ENCODE assay signal across 9 cellular contexts in the genomic region with DNA sequence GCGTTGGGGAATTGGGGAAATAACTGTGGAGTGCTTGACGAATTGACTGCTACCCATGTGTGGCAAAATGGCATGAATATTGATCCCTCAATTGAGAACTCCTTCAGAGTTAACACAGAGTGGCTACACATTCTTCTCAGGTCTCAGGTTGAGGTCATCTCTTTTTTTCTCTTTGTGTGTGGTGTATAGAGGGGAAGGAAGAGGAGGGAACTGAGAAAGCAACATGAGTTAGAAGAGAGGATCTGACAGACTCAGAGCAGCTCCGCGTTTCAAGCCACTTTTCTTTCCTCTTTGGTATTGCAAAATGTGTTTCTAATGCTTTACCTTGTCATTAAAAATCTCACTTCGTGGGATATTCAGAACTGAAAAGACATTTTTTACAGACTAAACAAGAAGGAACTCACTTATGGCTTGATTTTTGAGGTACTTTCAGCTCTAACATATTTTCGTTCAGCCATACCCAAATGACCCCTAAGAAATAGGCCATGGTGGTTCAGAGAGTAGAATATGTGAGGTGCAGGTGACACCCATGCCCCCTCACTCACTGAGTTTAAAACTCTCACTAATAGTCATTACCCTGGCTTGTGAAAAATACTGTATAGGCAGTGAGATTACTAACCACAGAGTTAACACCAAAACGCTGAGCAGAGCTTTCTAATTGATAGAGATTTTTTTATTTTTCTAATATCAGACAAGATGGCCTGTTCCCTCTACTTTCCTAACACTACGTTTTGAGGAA. TPM values are rescaled to one million over a fixed set of nuclear protein-coding genes. Genes with fewer than 3 reads are reported as not detected.
DNase-seq lines count a peak whose midpoint lies in the region; ATAC-seq, FAIRE-seq and TF ChIP-seq lines count a peak whose summit lies in the region.
"Had no signal": no experiment of that assay in that cellular context is flagged by ENCODE, and none has a peak within 500 bp of the region (broad histone marks: within the 10 kb centered on the region; RNA-seq: fewer than 3 reads in every experiment).

No MANE protein-coding gene starts in this region.

- H3K79me2 ChIP-seq in keratinocyte (ENCODE audit: control insufficient read depth, insufficient read depth, low read length): no peaks in the 10 kb centered on the region

- H3K9me3 ChIP-seq in keratinocyte (ENCODE audit: control insufficient read depth, low read depth, low read length): no peaks in the 10 kb centered on the region
- H3K9me3 ChIP-seq: adrenal gland had no signal

- dilution Hi-C loops in keratinocyte (cut with MboI; ENCODE audit: extremely low pct_ligation_motif_present, low sequenced_read_pairs): no loop called here

- H3K4me3 ChIP-seq in keratinocyte (ENCODE audit: control insufficient read depth in 2 of 3, extremely low read depth in 1 of 3, insufficient read depth in 2 of 3, low read depth in 1 of 3, low read length in 3 of 3): no peak overlapping the region
- H3K4me3 ChIP-seq: adrenal gland had no signal

- H3K4me1 ChIP-seq in keratinocyte (ENCODE audit: control insufficient read depth, extremely low read depth, insufficient read depth, low read length): no peaks in the 10 kb centered on the region
- H3K4me1 ChIP-seq: adrenal gland had no signal

- peak; percentile 44 for FAIRE-seq in keratinocyte (lab: Jason Lieb, UNC)

- H3K4me2 ChIP-seq in keratinocyte (ENCODE audit: control insufficient read depth, extremely low read depth, insufficient read depth, low read depth, low read length): no peak overlapping the region

- no peaks in the 10 kb centered on the region for H3K36me3 ChIP-seq in keratinocyte (ENCODE audit: control insufficient read depth in 2 of 2, extremely low read depth in 1 of 2, insufficient read depth in 2 of 2, low read length in 2 of 2)
- H3K36me3 ChIP-seq: adrenal gland had no signal

- no peaks in the 10 kb centered on the region for H3K27me3 ChIP-seq in keratinocyte (ENCODE audit: control insufficient read depth, extremely low read depth, insufficient read depth, low read length)
- H3K27me3 ChIP-seq: adrenal gland had no signal

- no peaks in the 10 kb centered on the region for H3K9me1 ChIP-seq in keratinocyte (ENCODE audit: control insufficient read depth, extremely low read depth, insufficient read depth, low read length)

- no peak overlapping the region for H2AFZ ChIP-seq in keratinocyte (ENCODE audit: control insufficient read depth, low read length)

- no peak for DNase-seq in keratinocyte (ENCODE audit: low read depth, low spot score)
- DNase-seq in NAMALWA (ENCODE audit: low spot score): no peak
- DNase-seq in DMS53 treated with DMSO at 0.1 percent for 48 hours (lab: John Stamatoyannopoulos, UW; ENCODE audit: unreplicated experiment): no peak
- no peak for DNase-seq in ureter (ENCODE audit: low spot score)
- DNase-seq: adrenal gland, DMS 273 treated with DMSO at 0.1 percent for 48 hours had no signal

- no peak for TF ChIP-seq CTCF in keratinocyte (optimal IDR thresholded peaks at IDR 0.05 in 1 of 3, IDR thresholded peaks at IDR 0.05 in 1 of 3, conservative IDR thresholded peaks at IDR 0.05 in 1 of 3; ENCODE audit: extremely low read depth in 1 of 3, insufficient read depth in 2 of 3, low read length in 3 of 3)

- H3K27ac ChIP-seq in keratinocyte (ENCODE audit: control insufficient read depth, insufficient read depth, low read length): no peak overlapping the region
- H3K27ac ChIP-seq: adrenal gland had no signal

- H3K9ac ChIP-seq in keratinocyte (ENCODE audit: control insufficient read depth, extremely low read depth, insufficient read depth, low read length): no peak overlapping the region

- ATAC-seq in GM18520 (IDR thresholded peaks at IDR 0.05; ENCODE audit: unreplicated experiment): peak; percentile 81
- peak; percentile 93 for ATAC-seq in GM21717 (IDR thresholded peaks at IDR 0.05; ENCODE audit: unreplicated experiment)
- peak; percentile 90 for ATAC-seq in HG03558 (IDR thresholded peaks at IDR 0.05; ENCODE audit: extremely low read depth, unreplicated experiment)

- no peaks in the 10 kb centered on the region for H4K20me1 ChIP-seq in keratinocyte (ENCODE audit: control insufficient read depth, extremely low read depth, insufficient read depth, low read length)

RNA-seq across cellular contexts. Expression of a gene that starts 22.5 kb away (rescaled TPM):
- polyA plus RNA-seq in keratinocyte: 1.6 to 3.3 TPM (median 2.0 TPM) in 3 replicates
- polyA plus RNA-seq in keratinocyte (2011; ENCODE audit: low read depth): 0.40 TPM
- 1.8 and 3.0 TPM in 2 replicates for polyA plus RNA-seq in keratinocyte (2011; cell fraction: cytosol; rRNA removed)
- polyA plus RNA-seq in keratinocyte (2011; cell fraction: nucleus; rRNA removed): 3.0 and 3.1 TPM in 2 replicates
- polyA plus RNA-seq in keratinocyte (2012; ENCODE audit: low replicate concordance): 0.80 and 0.92 TPM in 2 replicates
- polyA minus RNA-seq in keratinocyte: 0.16 to 2.2 TPM (median 1.7 TPM) in 3 replicates
- polyA minus RNA-seq in keratinocyte (2011; cell fraction: cytosol; rRNA and poly(A)+ RNA removed): not detected
- 1.3 and 2.7 TPM in 2 replicates for polyA minus RNA-seq in keratinocyte (2011; cell fraction: nucleus; rRNA and poly(A)+ RNA removed)
- 5.3 TPM for total RNA-seq in ureter
